ENCODE assay signal across 11 cellular contexts in genomic region chr17:15398291-15398690, GRCh38. TPM values are rescaled to one million over a fixed set of nuclear protein-coding genes. Genes with fewer than 3 reads are reported as not detected.
DNase-seq lines count a peak whose midpoint lies in the region; ATAC-seq and TF ChIP-seq lines count a peak whose summit lies in the region.
"Had no signal": no experiment of that assay in that cellular context is flagged by ENCODE, and none has a peak within 500 bp of the region (broad histone marks: within the 10 kb centered on the region; RNA-seq: fewer than 3 reads in every experiment).

No MANE protein-coding gene starts in this region.

- H3K14ac ChIP-seq in mesenchymal stem cell (ENCODE audit: low read length in 2 of 2), result no peak overlapping the region

- H3K36me3 ChIP-seq in breast epithelium, result no peaks in the 10 kb centered on the region
- H3K36me3 ChIP-seq in mesenchymal stem cell (ENCODE audit: control insufficient read depth in 1 of 2, insufficient read depth in 2 of 2, low read depth in 1 of 2, low read length in 2 of 2), result no peaks in the 10 kb centered on the region
- H3K36me3 ChIP-seq in gastroesophageal sphincter, result no peaks in the 10 kb centered on the region
- H3K36me3 ChIP-seq: HAP-1 had no signal

- no peaks in the 10 kb centered on the region for H3K79me1 ChIP-seq in mesenchymal stem cell (replicated peaks; ENCODE audit: low read length, poor library complexity, severe bottlenecking)

- no peak for ATAC-seq in gastroesophageal sphincter
- ATAC-seq in HG03175 (IDR thresholded peaks at IDR 0.05; ENCODE audit: unreplicated experiment), result no peak
- no peak for ATAC-seq in GM19035 (IDR thresholded peaks at IDR 0.05; ENCODE audit: unreplicated experiment)

- no peak overlapping the region for H3K4me3 ChIP-seq in breast epithelium
- peak overlapping the region in 1 of 2 experiments; percentile 9 for H3K4me3 ChIP-seq in mesenchymal stem cell (ENCODE audit: insufficient read depth in 1 of 2, low read depth in 1 of 2, low read length in 2 of 2)
- no peak overlapping the region for H3K4me3 ChIP-seq in gastroesophageal sphincter
- H3K4me3 ChIP-seq: HAP-1 had no signal

- no peak overlapping the region for H2BK15ac ChIP-seq in mesenchymal stem cell (ENCODE audit: low read depth, poor library complexity, severe bottlenecking)

- intact Hi-C loops in breast epithelium (cut with DNase I; ENCODE audit: low total_unique reads), result no loop called here

- H2AFZ ChIP-seq in mesenchymal stem cell (ENCODE audit: low read depth, low read length), result no peak overlapping the region

- no peak overlapping the region for H3K4ac ChIP-seq in mesenchymal stem cell (ENCODE audit: low read depth in 1 of 2, low read length in 2 of 2)

- H2BK12ac ChIP-seq in mesenchymal stem cell (ENCODE audit: low read length in 2 of 2), result peak overlapping the region; percentile 37 to 56

- H2BK120ac ChIP-seq in mesenchymal stem cell (ENCODE audit: low read depth, low read length), result no peak overlapping the region

- H4K8ac ChIP-seq in mesenchymal stem cell (ENCODE audit: low read length), result peak overlapping the region; percentile 74

- H3K23ac ChIP-seq in mesenchymal stem cell (ENCODE audit: low read length in 2 of 2), result no peak overlapping the region

- H2BK5ac ChIP-seq in mesenchymal stem cell (ENCODE audit: low read depth, low read length, poor library complexity, severe bottlenecking), result no peak overlapping the region

- H3K9ac ChIP-seq in mesenchymal stem cell (ENCODE audit: low read length), result no peak overlapping the region

- 10% methylated on average over 3 of the region's 6 CpGs for WGBS in mesenchymal stem cell
- WGBS in gastroesophageal sphincter (ENCODE audit: low coverage in 1 of 2), 2 donors, result 20 to 30% methylated on average over 6 of the region's 6 CpGs

- peak overlapping the region; percentile 88 for H4K91ac ChIP-seq in mesenchymal stem cell (ENCODE audit: low read length)

- H3K27me3 ChIP-seq in breast epithelium (no peaks in the 10 kb centered on the region), mesenchymal stem cell (ENCODE audit: control insufficient read depth in 1 of 2, insufficient read depth in 1 of 2, low read length in 2 of 2) (no peaks in the 10 kb centered on the region), gastroesophageal sphincter (no peaks in the 10 kb centered on the region)

- no peak for TF ChIP-seq CTCF in breast epithelium (IDR thresholded peaks at IDR 0.05)
- no peak for TF ChIP-seq CTCF in gastroesophageal sphincter (IDR thresholded peaks at IDR 0.05)

- H3K18ac ChIP-seq in mesenchymal stem cell (ENCODE audit: low read depth in 1 of 2, low read length in 2 of 2), result peak overlapping the region; percentile 64 to 71

- H3K27ac ChIP-seq in breast epithelium (peak overlapping the region; percentile 52 to 77), mesenchymal stem cell (ENCODE audit: low read length, poor library complexity, severe bottlenecking) (no peak overlapping the region), gastroesophageal sphincter (peak overlapping the region in 2 of 4 donors; percentile 52 to 53)

- TF ChIP-seq POLR2A in breast epithelium (IDR thresholded peaks at IDR 0.05) (no peak), gastroesophageal sphincter (IDR thresholded peaks at IDR 0.05) (no peak)

- DNase-seq in DMS153 treated with DMSO at 0.1 percent for 48 hours (lab: John Stamatoyannopoulos, UW; ENCODE audit: unreplicated experiment) (peak; percentile 6), NCI-H2029 (lab: John Stamatoyannopoulos, UW) (peak; percentile 29), breast epithelium (ENCODE audit: low spot score in 2 of 2) (no peak), mesenchymal stem cell (peak; percentile 61), superior temporal gyrus (ENCODE audit: extremely low spot score) (no peak)
- DNase-seq: activated CD4-positive, alpha-beta T cell treated with anti-CD3 and anti-CD28 coated beads, Interleukin-2, amount 50 U/mL, for 1 hour had no signal

- peaks cover 0 to 6% of the 10 kb centered on the region in 2 donors for H3K4me1 ChIP-seq in breast epithelium
- H3K4me1 ChIP-seq in mesenchymal stem cell (ENCODE audit: control insufficient read depth, insufficient read depth, low read depth, low read length), result peaks cover 8% of the 10 kb centered on the region
- H3K4me1 ChIP-seq in gastroesophageal sphincter, result peaks cover 0 to 29% (median 17%) of the 10 kb centered on the region in 3 donors
- H3K4me1 ChIP-seq: HAP-1 had no signal

- TF ChIP-seq EP300 in gastroesophageal sphincter (IDR thresholded peaks at IDR 0.05), result no peak

- H3K9me3 ChIP-seq in breast epithelium (no peaks in the 10 kb centered on the region), mesenchymal stem cell (ENCODE audit: control insufficient read depth, low read length) (no peaks in the 10 kb centered on the region), gastroesophageal sphincter (no peaks in the 10 kb centered on the region)
- H3K9me3 ChIP-seq: HAP-1 had no signal

- no peak overlapping the region for H2AK5ac ChIP-seq in mesenchymal stem cell (ENCODE audit: low read length, severe bottlenecking)

- H3K4me2 ChIP-seq in mesenchymal stem cell (ENCODE audit: low read length, poor library complexity, severe bottlenecking), result no peak overlapping the region

RNA-seq across cellular contexts. Expression of gene TEKT3, which starts 56.9 kb away (rescaled TPM):
- total RNA-seq in breast epithelium, result 1 to 10 TPM in 2 of 3 donors, not detected in 1; 2.5 to 2.6 TPM
- polyA plus RNA-seq in mesenchymal stem cell (2013, experiment 1 of 2), result 0.73 TPM
- polyA plus RNA-seq in mesenchymal stem cell (2013, experiment 2 of 2), result 1.1 TPM
- total RNA-seq in gastroesophageal sphincter, result 1 to 10 TPM in 1 of 4 donors, not detected in 3; 2.6 TPM
- total RNA-seq: OCI-LY7 had no signal

Comparison
In these comparisons a context has a peak if more than half of its experiments do, and no peak if none do; other contexts are left out.
1. DNase-seq: peak in DMS153 treated with DMSO at 0.1 percent for 48 hours (single experiment), NCI-H2029 (single experiment) and mesenchymal stem cell (single experiment); none in breast epithelium (0 of 2) and superior temporal gyrus (single experiment).